26 cellular contexts compared by ENCODE assay signal in genomic region chr11:11034476-11034875, GRCh38.
"Had no signal": no experiment of that assay in that cellular context is flagged by ENCODE, and none has a peak within 500 bp of the region (broad histone marks: within the 10 kb centered on the region; RNA-seq: fewer than 3 reads in every experiment).

No MANE protein-coding gene starts in this region.

- H3K9me3 ChIP-seq: heart right ventricle, left ventricle myocardium inferior, neutrophil, ovary, right atrium auricular region, tibial nerve, upper lobe of left lung, vagina had no signal

- H3K27ac ChIP-seq: heart right ventricle, hepatocyte, left ventricle myocardium inferior, neutrophil, ovary, right atrium auricular region, skin epidermis, tibial nerve, upper lobe of left lung, vagina had no signal

- ATAC-seq: heart right ventricle; naive thymus-derived CD8-positive, alpha-beta T cell; sciatic nerve; stimulated activated effector memory CD8-positive, alpha-beta T cell treated with anti-CD3 and anti-CD28 coated beads, Interleukin-12 subunit alpha, Interleukin-12 subunit beta, amount 100 ng/mL, for 72 hours; stimulated activated naive CD8-positive, alpha-beta T cell treated with anti-CD3 and anti-CD28 coated beads, Interleukin-15, amount 100 ng/mL, for 72 hours had no signal

- H3K4me3 ChIP-seq: heart right ventricle, hepatocyte, left ventricle myocardium inferior, lung, ovary, right atrium auricular region, skin epidermis, tibial nerve, upper lobe of left lung, vagina had no signal

- H3K4me1 ChIP-seq: left ventricle myocardium inferior, right atrium auricular region had no signal

- H3K9me3 Mint-ChIP-seq: naive thymus-derived CD8-positive, alpha-beta T cell; nephron; neural crest cell; stimulated activated effector memory CD8-positive, alpha-beta T cell treated with anti-CD3 and anti-CD28 coated beads, Interleukin-12 subunit alpha, Interleukin-12 subunit beta, amount 100 ng/mL, for 72 hours; stimulated activated naive CD8-positive, alpha-beta T cell treated with anti-CD3 and anti-CD28 coated beads, Interleukin-15, amount 100 ng/mL, for 72 hours had no signal

- H3K27ac Mint-ChIP-seq: nephron; progenitor cell of endocrine pancreas; stimulated activated effector memory CD8-positive, alpha-beta T cell treated with anti-CD3 and anti-CD28 coated beads, Interleukin-12 subunit alpha, Interleukin-12 subunit beta, amount 100 ng/mL, for 72 hours; stimulated activated naive CD8-positive, alpha-beta T cell treated with anti-CD3 and anti-CD28 coated beads, Interleukin-15, amount 100 ng/mL, for 72 hours had no signal

- H3K36me3 ChIP-seq: heart right ventricle, left ventricle myocardium inferior, neutrophil, ovary, right atrium auricular region, tibial nerve, upper lobe of left lung, vagina had no signal

- H2AFZ ChIP-seq: hepatocyte had no signal

- H3K4me2 ChIP-seq: hepatocyte had no signal

- H3K27me3 ChIP-seq: heart right ventricle, hepatocyte, ovary, right atrium auricular region, tibial nerve, upper lobe of left lung, vagina had no signal

- DNase-seq: heart right ventricle; islet precursor cell; left ventricle myocardium inferior; naive thymus-derived CD8-positive, alpha-beta T cell; occipital lobe; ovary; stimulated activated CD4-positive, alpha-beta T cell treated with anti-CD3 and anti-CD28 coated beads, Interleukin-12 subunit alpha, Interleukin-12 subunit beta, amount 100 ng/mL, for 4 hours; stimulated activated CD4-positive, alpha-beta T cell treated with anti-CD3 and anti-CD28 coated beads, Interleukin-15, amount 100 ng/mL, for 24 hours; stimulated activated CD4-positive, alpha-beta T cell treated with anti-CD3 and anti-CD28 coated beads, Interleukin-2, amount 100 ng/mL, for 24 hours; stimulated activated CD4-positive, alpha-beta T cell treated with anti-CD3 and anti-CD28 coated beads, Interleukin-4, amount 100 ng/mL, for 1 hour; stimulated activated naive CD4-positive, alpha-beta T cell treated with Interleukin-2 at 50 U/mL for 16 hours; stimulated activated naive CD8-positive, alpha-beta T cell treated with anti-CD3 and anti-CD28 coated beads, Interleukin-15, amount 100 ng/mL, for 72 hours; substantia nigra had no signal

- H3K4me3 Mint-ChIP-seq: naive thymus-derived CD8-positive, alpha-beta T cell; nephron; neural crest cell; stimulated activated effector memory CD8-positive, alpha-beta T cell treated with anti-CD3 and anti-CD28 coated beads, Interleukin-12 subunit alpha, Interleukin-12 subunit beta, amount 100 ng/mL, for 72 hours; stimulated activated naive CD8-positive, alpha-beta T cell treated with anti-CD3 and anti-CD28 coated beads, Interleukin-15, amount 100 ng/mL, for 72 hours had no signal

- H3K27me3 Mint-ChIP-seq: stimulated activated naive CD8-positive, alpha-beta T cell treated with anti-CD3 and anti-CD28 coated beads, Interleukin-15, amount 100 ng/mL, for 72 hours had no signal

- H3K36me3 Mint-ChIP-seq: naive thymus-derived CD8-positive, alpha-beta T cell; stimulated activated effector memory CD8-positive, alpha-beta T cell treated with anti-CD3 and anti-CD28 coated beads, Interleukin-12 subunit alpha, Interleukin-12 subunit beta, amount 100 ng/mL, for 72 hours had no signal
